ENCODE assay signal across 1 cellular context in the genomic region with DNA sequence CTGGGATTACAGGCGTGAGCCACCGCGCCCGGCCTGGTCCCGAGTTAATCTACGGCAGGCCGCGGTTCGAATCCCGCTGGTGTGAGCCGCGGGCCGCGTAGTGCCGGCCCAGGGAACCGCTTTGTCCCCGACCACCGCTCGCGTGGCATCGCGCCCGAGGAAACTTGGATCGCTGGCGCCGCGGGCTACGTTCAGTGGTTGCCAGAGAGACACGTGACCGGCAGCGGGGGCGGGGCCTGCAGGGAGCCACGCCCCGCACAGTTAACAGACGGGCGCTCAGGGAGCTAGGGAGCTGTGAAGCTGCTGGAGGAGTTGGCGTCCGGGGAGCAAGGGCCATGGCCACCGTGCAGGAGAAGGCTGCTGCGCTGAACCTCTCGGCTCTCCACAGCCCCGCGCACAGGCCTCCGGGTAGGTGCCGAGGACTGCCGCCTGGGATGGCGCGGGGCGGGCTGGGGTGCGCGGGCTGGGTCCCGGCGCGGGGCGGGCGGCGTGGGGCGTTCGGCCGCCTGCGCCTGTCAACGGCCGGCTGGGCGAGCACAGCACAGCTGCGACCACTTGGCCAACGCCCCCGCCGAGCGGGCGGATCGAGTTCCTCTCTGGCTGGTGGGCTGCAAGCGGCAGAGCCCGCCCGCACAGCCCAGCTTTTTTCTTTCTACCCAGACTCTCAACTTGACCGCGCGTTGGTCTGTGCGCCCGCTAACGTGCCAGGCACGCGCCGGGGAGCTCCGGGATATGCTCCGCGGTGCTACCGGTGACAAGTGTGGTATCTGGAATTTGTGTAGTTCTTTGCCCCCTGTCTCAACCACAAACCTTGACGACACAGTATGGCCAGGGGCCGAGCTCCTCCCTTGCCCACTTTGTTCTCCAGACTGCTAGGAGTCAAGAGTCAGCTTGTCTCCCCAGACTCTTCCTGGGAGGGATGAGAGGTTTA.
A peak's percentile ranks its signal among the peaks of the same experiment; 100 is the strongest.
TF ChIP-seq lines count a peak whose summit lies in the region.

A gene (plus strand): TSS at position 258 of the 931 bp plus-strand sequence. CDS start 78 bp downstream, at position 336.

TF ChIP-seq in K562, 482 proteins besides CTCF, POLR2A, EP300 and RAD21 (continued from another document and continues in another):
- TF ChIP-seq, protein P1, sequence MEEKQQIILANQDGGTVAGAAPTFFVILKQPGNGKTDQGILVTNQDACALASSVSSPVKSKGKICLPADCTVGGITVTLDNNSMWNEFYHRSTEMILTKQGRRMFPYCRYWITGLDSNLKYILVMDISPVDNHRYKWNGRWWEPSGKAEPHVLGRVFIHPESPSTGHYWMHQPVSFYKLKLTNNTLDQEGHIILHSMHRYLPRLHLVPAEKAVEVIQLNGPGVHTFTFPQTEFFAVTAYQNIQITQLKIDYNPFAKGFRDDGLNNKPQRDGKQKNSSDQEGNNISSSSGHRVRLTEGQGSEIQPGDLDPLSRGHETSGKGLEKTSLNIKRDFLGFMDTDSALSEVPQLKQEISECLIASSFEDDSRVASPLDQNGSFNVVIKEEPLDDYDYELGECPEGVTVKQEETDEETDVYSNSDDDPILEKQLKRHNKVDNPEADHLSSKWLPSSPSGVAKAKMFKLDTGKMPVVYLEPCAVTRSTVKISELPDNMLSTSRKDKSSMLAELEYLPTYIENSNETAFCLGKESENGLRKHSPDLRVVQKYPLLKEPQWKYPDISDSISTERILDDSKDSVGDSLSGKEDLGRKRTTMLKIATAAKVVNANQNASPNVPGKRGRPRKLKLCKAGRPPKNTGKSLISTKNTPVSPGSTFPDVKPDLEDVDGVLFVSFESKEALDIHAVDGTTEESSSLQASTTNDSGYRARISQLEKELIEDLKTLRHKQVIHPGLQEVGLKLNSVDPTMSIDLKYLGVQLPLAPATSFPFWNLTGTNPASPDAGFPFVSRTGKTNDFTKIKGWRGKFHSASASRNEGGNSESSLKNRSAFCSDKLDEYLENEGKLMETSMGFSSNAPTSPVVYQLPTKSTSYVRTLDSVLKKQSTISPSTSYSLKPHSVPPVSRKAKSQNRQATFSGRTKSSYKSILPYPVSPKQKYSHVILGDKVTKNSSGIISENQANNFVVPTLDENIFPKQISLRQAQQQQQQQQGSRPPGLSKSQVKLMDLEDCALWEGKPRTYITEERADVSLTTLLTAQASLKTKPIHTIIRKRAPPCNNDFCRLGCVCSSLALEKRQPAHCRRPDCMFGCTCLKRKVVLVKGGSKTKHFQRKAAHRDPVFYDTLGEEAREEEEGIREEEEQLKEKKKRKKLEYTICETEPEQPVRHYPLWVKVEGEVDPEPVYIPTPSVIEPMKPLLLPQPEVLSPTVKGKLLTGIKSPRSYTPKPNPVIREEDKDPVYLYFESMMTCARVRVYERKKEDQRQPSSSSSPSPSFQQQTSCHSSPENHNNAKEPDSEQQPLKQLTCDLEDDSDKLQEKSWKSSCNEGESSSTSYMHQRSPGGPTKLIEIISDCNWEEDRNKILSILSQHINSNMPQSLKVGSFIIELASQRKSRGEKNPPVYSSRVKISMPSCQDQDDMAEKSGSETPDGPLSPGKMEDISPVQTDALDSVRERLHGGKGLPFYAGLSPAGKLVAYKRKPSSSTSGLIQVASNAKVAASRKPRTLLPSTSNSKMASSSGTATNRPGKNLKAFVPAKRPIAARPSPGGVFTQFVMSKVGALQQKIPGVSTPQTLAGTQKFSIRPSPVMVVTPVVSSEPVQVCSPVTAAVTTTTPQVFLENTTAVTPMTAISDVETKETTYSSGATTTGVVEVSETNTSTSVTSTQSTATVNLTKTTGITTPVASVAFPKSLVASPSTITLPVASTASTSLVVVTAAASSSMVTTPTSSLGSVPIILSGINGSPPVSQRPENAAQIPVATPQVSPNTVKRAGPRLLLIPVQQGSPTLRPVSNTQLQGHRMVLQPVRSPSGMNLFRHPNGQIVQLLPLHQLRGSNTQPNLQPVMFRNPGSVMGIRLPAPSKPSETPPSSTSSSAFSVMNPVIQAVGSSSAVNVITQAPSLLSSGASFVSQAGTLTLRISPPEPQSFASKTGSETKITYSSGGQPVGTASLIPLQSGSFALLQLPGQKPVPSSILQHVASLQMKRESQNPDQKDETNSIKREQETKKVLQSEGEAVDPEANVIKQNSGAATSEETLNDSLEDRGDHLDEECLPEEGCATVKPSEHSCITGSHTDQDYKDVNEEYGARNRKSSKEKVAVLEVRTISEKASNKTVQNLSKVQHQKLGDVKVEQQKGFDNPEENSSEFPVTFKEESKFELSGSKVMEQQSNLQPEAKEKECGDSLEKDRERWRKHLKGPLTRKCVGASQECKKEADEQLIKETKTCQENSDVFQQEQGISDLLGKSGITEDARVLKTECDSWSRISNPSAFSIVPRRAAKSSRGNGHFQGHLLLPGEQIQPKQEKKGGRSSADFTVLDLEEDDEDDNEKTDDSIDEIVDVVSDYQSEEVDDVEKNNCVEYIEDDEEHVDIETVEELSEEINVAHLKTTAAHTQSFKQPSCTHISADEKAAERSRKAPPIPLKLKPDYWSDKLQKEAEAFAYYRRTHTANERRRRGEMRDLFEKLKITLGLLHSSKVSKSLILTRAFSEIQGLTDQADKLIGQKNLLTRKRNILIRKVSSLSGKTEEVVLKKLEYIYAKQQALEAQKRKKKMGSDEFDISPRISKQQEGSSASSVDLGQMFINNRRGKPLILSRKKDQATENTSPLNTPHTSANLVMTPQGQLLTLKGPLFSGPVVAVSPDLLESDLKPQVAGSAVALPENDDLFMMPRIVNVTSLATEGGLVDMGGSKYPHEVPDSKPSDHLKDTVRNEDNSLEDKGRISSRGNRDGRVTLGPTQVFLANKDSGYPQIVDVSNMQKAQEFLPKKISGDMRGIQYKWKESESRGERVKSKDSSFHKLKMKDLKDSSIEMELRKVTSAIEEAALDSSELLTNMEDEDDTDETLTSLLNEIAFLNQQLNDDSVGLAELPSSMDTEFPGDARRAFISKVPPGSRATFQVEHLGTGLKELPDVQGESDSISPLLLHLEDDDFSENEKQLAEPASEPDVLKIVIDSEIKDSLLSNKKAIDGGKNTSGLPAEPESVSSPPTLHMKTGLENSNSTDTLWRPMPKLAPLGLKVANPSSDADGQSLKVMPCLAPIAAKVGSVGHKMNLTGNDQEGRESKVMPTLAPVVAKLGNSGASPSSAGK (IDR thresholded peaks at IDR 0.05) = peak; percentile 96
- TF ChIP-seq RBM15 (IDR thresholded peaks at IDR 0.05; ENCODE audit: insufficient read depth, low read length) (no peak), ZNF212 (CRISPR knock-in tag; IDR thresholded peaks at IDR 0.05) (no peak), SUPT5H (IDR thresholded peaks at IDR 0.05) (peak; percentile 84), GTF2F1 (IDR thresholded peaks at IDR 0.05; ENCODE audit: low read depth, low read length) (no peak), POLR3G (IDR thresholded peaks at IDR 0.05; ENCODE audit: extremely low read depth, insufficient read length, insufficient replicate concordance) (no peak), CREB1 (IDR thresholded peaks at IDR 0.05) (0 out of 2 replicates have a peak, but pooled peaks have one; percentile 4), CREB1 (CRISPR knock-in tag; IDR thresholded peaks at IDR 0.05) (peak; percentile 16; the same call in 1 of the 2 replicates), SMAD4 (CRISPR knock-in tag; conservative IDR thresholded peaks at IDR 0.05) (no peak; the same call in 1 of the 2 replicates), MBD2 (IDR thresholded peaks at IDR 0.05; ENCODE audit: borderline replicate concordance, low read depth) (no peak; the same call in 1 of the 2 replicates), PHTF2 (CRISPR knock-in tag; IDR thresholded peaks at IDR 0.05) (no peak), ZNF561 (CRISPR knock-in tag; conservative IDR thresholded peaks at IDR 0.05) (no peak), PRMT5 (CRISPR knock-in tag; IDR thresholded peaks at IDR 0.05) (no peak), SP1 (CRISPR knock-in tag; IDR thresholded peaks at IDR 0.05) (peak; percentile 88), MAFK (IDR thresholded peaks at IDR 0.05; ENCODE audit: low read length) (no peak), SIRT6 (IDR thresholded peaks at IDR 0.05; ENCODE audit: low read depth, low read length) (no peak), ZNF274 (IDR thresholded peaks at IDR 0.05; ENCODE audit: borderline replicate concordance, low read depth, low read length) (no peak), SAFB (IDR thresholded peaks at IDR 0.05; ENCODE audit: borderline replicate concordance, low read depth, low read length) (no peak), CBFB (CRISPR knock-in tag; IDR thresholded peaks at IDR 0.05) (0 out of 2 replicates have a peak, but pooled peaks have one; percentile 49), SAFB2 (IDR thresholded peaks at IDR 0.05; ENCODE audit: borderline replicate concordance, low read depth, low read length, severe bottlenecking) (no peak), CCNT2 (IDR thresholded peaks at IDR 0.05; ENCODE audit: borderline replicate concordance, extremely low read depth, insufficient read length, low read depth, low read length) (no peak)
- TF ChIP-seq, protein P2, sequence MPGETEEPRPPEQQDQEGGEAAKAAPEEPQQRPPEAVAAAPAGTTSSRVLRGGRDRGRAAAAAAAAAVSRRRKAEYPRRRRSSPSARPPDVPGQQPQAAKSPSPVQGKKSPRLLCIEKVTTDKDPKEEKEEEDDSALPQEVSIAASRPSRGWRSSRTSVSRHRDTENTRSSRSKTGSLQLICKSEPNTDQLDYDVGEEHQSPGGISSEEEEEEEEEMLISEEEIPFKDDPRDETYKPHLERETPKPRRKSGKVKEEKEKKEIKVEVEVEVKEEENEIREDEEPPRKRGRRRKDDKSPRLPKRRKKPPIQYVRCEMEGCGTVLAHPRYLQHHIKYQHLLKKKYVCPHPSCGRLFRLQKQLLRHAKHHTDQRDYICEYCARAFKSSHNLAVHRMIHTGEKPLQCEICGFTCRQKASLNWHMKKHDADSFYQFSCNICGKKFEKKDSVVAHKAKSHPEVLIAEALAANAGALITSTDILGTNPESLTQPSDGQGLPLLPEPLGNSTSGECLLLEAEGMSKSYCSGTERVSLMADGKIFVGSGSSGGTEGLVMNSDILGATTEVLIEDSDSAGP (CRISPR knock-in tag; IDR thresholded peaks at IDR 0.05) = no peak
- TF ChIP-seq, protein P3, sequence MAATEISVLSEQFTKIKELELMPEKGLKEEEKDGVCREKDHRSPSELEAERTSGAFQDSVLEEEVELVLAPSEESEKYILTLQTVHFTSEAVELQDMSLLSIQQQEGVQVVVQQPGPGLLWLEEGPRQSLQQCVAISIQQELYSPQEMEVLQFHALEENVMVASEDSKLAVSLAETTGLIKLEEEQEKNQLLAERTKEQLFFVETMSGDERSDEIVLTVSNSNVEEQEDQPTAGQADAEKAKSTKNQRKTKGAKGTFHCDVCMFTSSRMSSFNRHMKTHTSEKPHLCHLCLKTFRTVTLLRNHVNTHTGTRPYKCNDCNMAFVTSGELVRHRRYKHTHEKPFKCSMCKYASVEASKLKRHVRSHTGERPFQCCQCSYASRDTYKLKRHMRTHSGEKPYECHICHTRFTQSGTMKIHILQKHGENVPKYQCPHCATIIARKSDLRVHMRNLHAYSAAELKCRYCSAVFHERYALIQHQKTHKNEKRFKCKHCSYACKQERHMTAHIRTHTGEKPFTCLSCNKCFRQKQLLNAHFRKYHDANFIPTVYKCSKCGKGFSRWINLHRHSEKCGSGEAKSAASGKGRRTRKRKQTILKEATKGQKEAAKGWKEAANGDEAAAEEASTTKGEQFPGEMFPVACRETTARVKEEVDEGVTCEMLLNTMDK (IDR thresholded peaks at IDR 0.05; ENCODE audit: borderline replicate concordance, insufficient read depth, low read depth, low read length, poor library complexity, severe bottlenecking) = no peak
- TF ChIP-seq, protein P4, sequence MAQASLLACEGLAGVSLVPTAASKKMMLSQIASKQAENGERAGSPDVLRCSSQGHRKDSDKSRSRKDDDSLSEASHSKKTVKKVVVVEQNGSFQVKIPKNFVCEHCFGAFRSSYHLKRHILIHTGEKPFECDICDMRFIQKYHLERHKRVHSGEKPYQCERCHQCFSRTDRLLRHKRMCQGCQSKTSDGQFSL (CRISPR knock-in tag; IDR thresholded peaks at IDR 0.05) = no peak
- TF ChIP-seq, protein P4 (tag; IDR thresholded peaks at IDR 0.05) = no peak
- TF ChIP-seq, protein P5, sequence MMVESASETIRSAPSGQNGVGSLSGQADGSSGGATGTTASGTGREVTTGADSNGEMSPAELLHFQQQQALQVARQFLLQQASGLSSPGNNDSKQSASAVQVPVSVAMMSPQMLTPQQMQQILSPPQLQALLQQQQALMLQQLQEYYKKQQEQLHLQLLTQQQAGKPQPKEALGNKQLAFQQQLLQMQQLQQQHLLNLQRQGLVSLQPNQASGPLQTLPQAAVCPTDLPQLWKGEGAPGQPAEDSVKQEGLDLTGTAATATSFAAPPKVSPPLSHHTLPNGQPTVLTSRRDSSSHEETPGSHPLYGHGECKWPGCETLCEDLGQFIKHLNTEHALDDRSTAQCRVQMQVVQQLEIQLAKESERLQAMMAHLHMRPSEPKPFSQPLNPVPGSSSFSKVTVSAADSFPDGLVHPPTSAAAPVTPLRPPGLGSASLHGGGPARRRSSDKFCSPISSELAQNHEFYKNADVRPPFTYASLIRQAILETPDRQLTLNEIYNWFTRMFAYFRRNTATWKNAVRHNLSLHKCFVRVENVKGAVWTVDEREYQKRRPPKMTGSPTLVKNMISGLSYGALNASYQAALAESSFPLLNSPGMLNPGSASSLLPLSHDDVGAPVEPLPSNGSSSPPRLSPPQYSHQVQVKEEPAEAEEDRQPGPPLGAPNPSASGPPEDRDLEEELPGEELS (CRISPR knock-in tag; IDR thresholded peaks at IDR 0.05; ENCODE audit: borderline replicate concordance) = no peak
- TF ChIP-seq, protein P6, sequence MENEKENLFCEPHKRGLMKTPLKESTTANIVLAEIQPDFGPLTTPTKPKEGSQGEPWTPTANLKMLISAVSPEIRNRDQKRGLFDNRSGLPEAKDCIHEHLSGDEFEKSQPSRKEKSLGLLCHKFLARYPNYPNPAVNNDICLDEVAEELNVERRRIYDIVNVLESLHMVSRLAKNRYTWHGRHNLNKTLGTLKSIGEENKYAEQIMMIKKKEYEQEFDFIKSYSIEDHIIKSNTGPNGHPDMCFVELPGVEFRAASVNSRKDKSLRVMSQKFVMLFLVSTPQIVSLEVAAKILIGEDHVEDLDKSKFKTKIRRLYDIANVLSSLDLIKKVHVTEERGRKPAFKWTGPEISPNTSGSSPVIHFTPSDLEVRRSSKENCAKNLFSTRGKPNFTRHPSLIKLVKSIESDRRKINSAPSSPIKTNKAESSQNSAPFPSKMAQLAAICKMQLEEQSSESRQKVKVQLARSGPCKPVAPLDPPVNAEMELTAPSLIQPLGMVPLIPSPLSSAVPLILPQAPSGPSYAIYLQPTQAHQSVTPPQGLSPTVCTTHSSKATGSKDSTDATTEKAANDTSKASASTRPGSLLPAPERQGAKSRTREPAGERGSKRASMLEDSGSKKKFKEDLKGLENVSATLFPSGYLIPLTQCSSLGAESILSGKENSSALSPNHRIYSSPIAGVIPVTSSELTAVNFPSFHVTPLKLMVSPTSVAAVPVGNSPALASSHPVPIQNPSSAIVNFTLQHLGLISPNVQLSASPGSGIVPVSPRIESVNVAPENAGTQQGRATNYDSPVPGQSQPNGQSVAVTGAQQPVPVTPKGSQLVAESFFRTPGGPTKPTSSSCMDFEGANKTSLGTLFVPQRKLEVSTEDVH (IDR thresholded peaks at IDR 0.05; ENCODE audit: low read depth, partially characterized antibody) = no peak
- TF ChIP-seq, protein P7, sequence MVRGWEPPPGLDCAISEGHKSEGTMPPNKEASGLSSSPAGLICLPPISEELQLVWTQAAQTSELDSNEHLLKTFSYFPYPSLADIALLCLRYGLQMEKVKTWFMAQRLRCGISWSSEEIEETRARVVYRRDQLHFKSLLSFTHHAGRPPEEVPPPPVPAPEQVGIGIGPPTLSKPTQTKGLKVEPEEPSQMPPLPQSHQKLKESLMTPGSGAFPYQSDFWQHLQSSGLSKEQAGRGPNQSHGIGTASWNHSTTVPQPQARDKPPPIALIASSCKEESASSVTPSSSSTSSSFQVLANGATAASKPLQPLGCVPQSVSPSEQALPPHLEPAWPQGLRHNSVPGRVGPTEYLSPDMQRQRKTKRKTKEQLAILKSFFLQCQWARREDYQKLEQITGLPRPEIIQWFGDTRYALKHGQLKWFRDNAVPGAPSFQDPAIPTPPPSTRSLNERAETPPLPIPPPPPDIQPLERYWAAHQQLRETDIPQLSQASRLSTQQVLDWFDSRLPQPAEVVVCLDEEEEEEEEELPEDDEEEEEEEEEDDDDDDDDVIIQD (CRISPR knock-in tag; IDR thresholded peaks at IDR 0.05) = no peak
